ENCODE assay signal across 14 cellular contexts in genomic region chr21:14550200-14550599, GRCh38. TPM values are rescaled to one million over a fixed set of nuclear protein-coding genes. Genes with fewer than 3 reads are reported as not detected.
DNase-seq lines count a peak whose midpoint lies in the region; ATAC-seq and TF ChIP-seq lines count a peak whose summit lies in the region.
"Had no signal": no experiment of that assay in that cellular context is flagged by ENCODE, and none has a peak within 500 bp of the region (broad histone marks: within the 10 kb centered on the region; RNA-seq: fewer than 3 reads in every experiment).

No MANE protein-coding gene starts in this region.

- no peaks in the 10 kb centered on the region for H3K9me3 ChIP-seq in OCI-LY1 (ENCODE audit: low read length)
- H3K9me3 ChIP-seq: body of pancreas had no signal

- H4K20me1 ChIP-seq in OCI-LY1 (ENCODE audit: insufficient read depth, low read length): no peaks in the 10 kb centered on the region

- no peak for ATAC-seq in activated T-cell treated with anti-CD3 and anti-CD28 coated beads, Interleukin-2, amount 50 U/mL, for 4 hours
- no peak for ATAC-seq in HG02610 (IDR thresholded peaks at IDR 0.05; ENCODE audit: unreplicated experiment)
- ATAC-seq: body of pancreas had no signal

- peak overlapping the region; percentile 97 for H3K27ac Mint-ChIP-seq in activated naive CD8-positive, alpha-beta T cell treated with anti-CD3 and anti-CD28 coated beads for 36 hours

- peaks cover 35% of the 10 kb centered on the region for H3K4me1 ChIP-seq in OCI-LY1 (ENCODE audit: insufficient read depth, low read length, severe bottlenecking)
- H3K4me1 ChIP-seq: body of pancreas had no signal

- no peak for DNase-seq in activated T-cell treated with anti-CD3 and anti-CD28 coated beads, Interleukin-2, amount 50 U/mL, for 4 hours
- DNase-seq in activated T-cell treated with anti-CD3 and anti-CD28 coated beads, Interleukin-2, amount 50 U/mL, for 1 hour: no peak
- DNase-seq in activated naive CD8-positive, alpha-beta T cell treated with anti-CD3 and anti-CD28 coated beads for 36 hours: no peak
- DNase-seq in renal cortical epithelial cell (ENCODE audit: low read depth) (peak; percentile 49), HEK293T (ENCODE audit: extremely low spot score) (no peak), NCI-H345 (lab: John Stamatoyannopoulos, UW) (no peak)
- DNase-seq: body of pancreas; effector CD4-positive, alpha-beta T cell; IMR-90; NCI-H187 treated with DMSO at 0.1 percent for 48 hours; NCI-H69; stimulated activated CD4-positive, alpha-beta T cell treated with anti-CD3 and anti-CD28 coated beads, Interleukin-1b, Interleukin-23, amount 100 ng/mL, for 48 hours had no signal

- TF ChIP-seq CTCF in OCI-LY1 (IDR thresholded peaks at IDR 0.05; ENCODE audit: low read length): no peak

- peaks cover 2% of the 10 kb centered on the region for H3K36me3 Mint-ChIP-seq in activated T-cell treated with anti-CD3 and anti-CD28 coated beads, Interleukin-2, amount 50 U/mL, for 4 hours (ENCODE audit: insufficient read depth)
- H3K36me3 Mint-ChIP-seq in activated naive CD8-positive, alpha-beta T cell treated with anti-CD3 and anti-CD28 coated beads for 36 hours: peaks cover 17% of the 10 kb centered on the region

- H3K4me2 ChIP-seq in OCI-LY1 (ENCODE audit: low read length): no peak overlapping the region

- H3K36me3 ChIP-seq in OCI-LY1 (ENCODE audit: insufficient read depth, low read length): no peaks in the 10 kb centered on the region

- H3K4me1 Mint-ChIP-seq in activated T-cell treated with anti-CD3 and anti-CD28 coated beads, Interleukin-2, amount 50 U/mL, for 4 hours (ENCODE audit: low read depth): peaks cover 53% of the 10 kb centered on the region
- H3K4me1 Mint-ChIP-seq in activated naive CD8-positive, alpha-beta T cell treated with anti-CD3 and anti-CD28 coated beads for 36 hours: peaks cover 58% of the 10 kb centered on the region

- peak overlapping the region; percentile 12 for H3K4me3 Mint-ChIP-seq in activated T-cell treated with anti-CD3 and anti-CD28 coated beads, Interleukin-2, amount 50 U/mL, for 4 hours
- peak overlapping the region; percentile 8 for H3K4me3 Mint-ChIP-seq in activated naive CD8-positive, alpha-beta T cell treated with anti-CD3 and anti-CD28 coated beads for 36 hours

- no peaks in the 10 kb centered on the region for H3K9me2 ChIP-seq in OCI-LY1 (ENCODE audit: low read depth, low read length)

- H3K79me2 ChIP-seq in OCI-LY1 (ENCODE audit: insufficient read depth, low read length): peaks cover 6% of the 10 kb centered on the region

- no peaks in the 10 kb centered on the region for H3K27me3 ChIP-seq in OCI-LY1 (ENCODE audit: insufficient read depth, low read length)
- H3K27me3 ChIP-seq: body of pancreas had no signal

- no peak overlapping the region for H3K27ac ChIP-seq in OCI-LY1 (ENCODE audit: low read depth, low read length, poor library complexity, severe bottlenecking)
- H3K27ac ChIP-seq: body of pancreas had no signal

- CTCF ChIA-PET in HEK293T (lab: Yijun Ruan, JAX): no interaction called here

- H2AFZ ChIP-seq in OCI-LY1 (ENCODE audit: low read length): peak overlapping the region; percentile 45; the same call in 1 of the 2 replicates

- H3K4me3 ChIP-seq in OCI-LY1 (ENCODE audit: low read depth, low read length, poor library complexity, severe bottlenecking): no peak overlapping the region
- H3K4me3 ChIP-seq: body of pancreas had no signal

- POLR2A ChIA-PET in HEK293T (lab: Yijun Ruan, JAX): no interaction called here

- no peaks in the 10 kb centered on the region for H3F3A ChIP-seq in OCI-LY1 (ENCODE audit: insufficient read depth, low read length)

- H3K9me3 Mint-ChIP-seq in activated T-cell treated with anti-CD3 and anti-CD28 coated beads, Interleukin-2, amount 50 U/mL, for 4 hours: peaks cover 4% of the 10 kb centered on the region
- peaks cover 4% of the 10 kb centered on the region for H3K9me3 Mint-ChIP-seq in activated naive CD8-positive, alpha-beta T cell treated with anti-CD3 and anti-CD28 coated beads for 36 hours

- no peak overlapping the region for H3K9ac ChIP-seq in OCI-LY1 (ENCODE audit: low read length)

- no peaks in the 10 kb centered on the region for H3K27me3 Mint-ChIP-seq in activated T-cell treated with anti-CD3 and anti-CD28 coated beads, Interleukin-2, amount 50 U/mL, for 4 hours (ENCODE audit: low read depth)
- H3K27me3 Mint-ChIP-seq in activated naive CD8-positive, alpha-beta T cell treated with anti-CD3 and anti-CD28 coated beads for 36 hours: no peaks in the 10 kb centered on the region

TF ChIP-seq in HEK293T, 16 proteins besides CTCF, POLR2A, EP300 and RAD21:
- no peak for TF ChIP-seq LEF1 (IDR thresholded peaks at IDR 0.05; ENCODE audit: borderline replicate concordance)
- no peak for TF ChIP-seq FOXM1 (IDR thresholded peaks at IDR 0.05; ENCODE audit: borderline replicate concordance)
- TF ChIP-seq BHLHE40 (IDR thresholded peaks at IDR 0.05; ENCODE audit: borderline replicate concordance): no peak
- no peak for TF ChIP-seq SP1 (IDR thresholded peaks at IDR 0.05)
- TF ChIP-seq TARDBP (IDR thresholded peaks at IDR 0.05): no peak
- TF ChIP-seq FOXA1 (IDR thresholded peaks at IDR 0.05): no peak
- TF ChIP-seq ELF4 (IDR thresholded peaks at IDR 0.05): no peak
- no peak for TF ChIP-seq SUZ12 (IDR thresholded peaks at IDR 0.05)

RNA-seq across cellular contexts. Expression of gene SAMSN1, which starts 4.1 kb away (rescaled TPM):
- 100 to 1,000 TPM in 1 of 3 donors, 10 to 100 TPM in 2; 54.0 to 107 (median 73.5) TPM for total RNA-seq in activated T-cell treated with anti-CD3 and anti-CD28 coated beads, Interleukin-2, amount 50 U/mL, for 4 hours
- total RNA-seq in activated naive CD8-positive, alpha-beta T cell treated with anti-CD3 and anti-CD28 coated beads for 36 hours: 100 to 1,000 TPM; 113 to 119 TPM
- 0.35 TPM in 1 of 2 replicates, not detected in the other for total RNA-seq in renal cortical epithelial cell
- total RNA-seq: IMR-90 had no signal

Comparison
In these comparisons a context has a peak if more than half of its experiments do, and no peak if none do; other contexts are left out.
1. RNA of gene SAMSN1, which starts 4.1 kb away (total RNA-seq): 113 to 119 TPM in activated naive CD8-positive, alpha-beta T cell treated with anti-CD3 and anti-CD28 coated beads for 36 hours and 54.0 to 107 TPM in activated T-cell treated with anti-CD3 and anti-CD28 coated beads, Interleukin-2, amount 50 U/mL, for 4 hours; 0.35 TPM in renal cortical epithelial cell; every median in the first group is over 10 times any median in the second.